8 cellular contexts compared by ENCODE assay signal in the genomic region with DNA sequence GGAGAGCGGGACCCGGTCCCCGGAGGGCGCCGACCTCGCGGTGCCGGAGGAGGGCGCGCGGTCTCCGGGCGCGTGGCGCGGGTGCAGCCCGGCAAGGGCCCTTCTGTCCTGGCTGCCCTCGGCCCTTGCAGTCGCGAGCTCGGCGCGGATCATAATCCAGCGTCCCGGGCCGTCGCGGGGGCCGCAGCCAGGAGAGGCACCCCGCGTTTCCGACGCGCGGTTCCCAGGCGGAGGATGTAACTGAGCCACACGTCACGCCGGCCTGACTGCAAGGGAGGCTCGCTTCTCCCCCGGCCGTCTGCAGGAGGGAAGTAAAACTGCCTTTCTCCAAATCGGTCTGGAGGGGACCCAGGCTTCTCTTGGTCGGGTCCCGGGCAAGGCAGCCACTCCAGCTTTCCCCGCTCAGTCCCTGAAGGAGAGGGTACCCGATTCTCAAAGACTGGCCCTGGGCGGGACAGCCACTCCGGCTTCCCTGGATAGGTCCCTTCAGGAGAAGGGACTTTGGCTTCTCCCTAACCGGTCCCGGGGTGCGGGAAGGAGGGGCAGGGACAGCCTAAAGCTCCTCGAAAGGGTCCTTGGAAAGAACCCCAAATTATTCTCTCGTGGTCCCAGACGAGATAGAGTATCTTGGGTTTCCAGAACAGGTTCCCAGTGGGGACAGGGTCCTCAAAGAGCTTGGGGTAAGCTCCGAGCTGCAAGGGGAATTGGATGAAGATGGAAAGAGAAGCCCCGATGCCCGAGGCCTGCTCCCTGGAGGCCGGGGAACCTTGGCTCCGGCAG. TPM values are rescaled to one million over a fixed set of nuclear protein-coding genes. Genes with fewer than 3 reads are reported as not detected.
A peak's percentile ranks its signal among the peaks of the same experiment; 100 is the strongest.
DNase-seq lines count a peak whose midpoint lies in the region; ATAC-seq and TF ChIP-seq lines count a peak whose summit lies in the region.

No MANE protein-coding gene starts in this region.

- H3K4me3 ChIP-seq in endodermal cell (ENCODE audit: low read length) (peak overlapping the region; percentile 74), vagina (peak overlapping the region; percentile 52 to 57)

- H3K9me3 ChIP-seq in endodermal cell (ENCODE audit: control insufficient read depth, low read length) (no peaks in the 10 kb centered on the region), vagina (no peaks in the 10 kb centered on the region)

- no peak overlapping the region for H3K9ac ChIP-seq in endodermal cell (ENCODE audit: extremely low read depth, low read length, poor library complexity, severe bottlenecking)

- no peak for TF ChIP-seq POLR2A in vagina (IDR thresholded peaks at IDR 0.05)

- POLR2A ChIA-PET in T-cell (lab: Charles Lee) = interaction anchor here in 1 of 2 donors (0.6 kb wide), 1 partner anchor 18 kb away, joined by 3 read pairs; no protein-coding TSS in a partner anchor

- CTCF ChIA-PET in T-cell (lab: Charles Lee) = interaction anchor here (0.8 to 1.7 kb wide), 4 partner anchors 89 to 191 kb away, joined by 3 to 5 read pairs (median 3); no protein-coding TSS in a partner anchor

- H3K9me3 Mint-ChIP-seq in T-cell (no peaks in the 10 kb centered on the region), endodermal cell (no peaks in the 10 kb centered on the region), naive B cell (no peaks in the 10 kb centered on the region)

- H3K4me3 Mint-ChIP-seq in T-cell = peak overlapping the region; percentile 76 to 81 (median 76)
- H3K4me3 Mint-ChIP-seq in endodermal cell = peak overlapping the region; percentile 53
- peak overlapping the region; percentile 48 to 89 (median 80) for H3K4me3 Mint-ChIP-seq in naive B cell

- TF ChIP-seq CTCF in endodermal cell (conservative IDR thresholded peaks at IDR 0.05) (peak; percentile 25), vagina (IDR thresholded peaks at IDR 0.05) (no peak)

- intact Hi-C loops in vagina (cut with DNase I) = no loop called here

- H3K27me3 Mint-ChIP-seq in T-cell (peaks cover 49 to 59% of the 10 kb centered on the region in 2 donors), endodermal cell (ENCODE audit: insufficient read depth) (peaks cover 85% of the 10 kb centered on the region), naive B cell (peaks cover 60 to 76% (median 69%) of the 10 kb centered on the region in 3 donors)

- peaks cover 97% of the 10 kb centered on the region for H3K27me3 ChIP-seq in endodermal cell (ENCODE audit: control insufficient read depth, insufficient read depth, low read length, poor library complexity, severe bottlenecking)
- peaks cover 4% of the 10 kb centered on the region for H3K27me3 ChIP-seq in vagina

- H3K36me3 Mint-ChIP-seq in T-cell (no peaks in the 10 kb centered on the region), endodermal cell (ENCODE audit: low read depth) (no peaks in the 10 kb centered on the region), naive B cell (peaks cover 0 to 3% of the 10 kb centered on the region in 2 donors)

- no peaks in the 10 kb centered on the region for H3K4me1 ChIP-seq in endodermal cell (ENCODE audit: control insufficient read depth, insufficient read depth, low read length)
- H3K4me1 ChIP-seq in vagina = peaks cover 29% of the 10 kb centered on the region

- WGBS in endodermal cell (ENCODE audit: insufficient coverage in 1 of 2, insufficient read length in 1 of 2), 2 experiments = 2 to 4% methylated on average over 13 to 60 of the region's 60 CpGs

- H3K36me3 ChIP-seq in endodermal cell (ENCODE audit: control insufficient read depth, insufficient read depth, low read length) (no peaks in the 10 kb centered on the region), vagina (no peaks in the 10 kb centered on the region)

- peak; percentile 10 for DNase-seq in CD1c-positive myeloid dendritic cell (ENCODE audit: extremely low spot score)
- DNase-seq in T-cell = peak in 19 of 34 experiments; percentile 7 to 50 (median 27)
- DNase-seq in endodermal cell = peak; percentile 82
- DNase-seq in naive B cell = peak; percentile 44
- peak in 1 of 2 donors; percentile 87 for DNase-seq in vagina (ENCODE audit: extremely low spot score in 2 of 2)
- DNase-seq in NCI-H2196 treated with DMSO at 0.1 percent for 48 hours (lab: John Stamatoyannopoulos, UW; ENCODE audit: unreplicated experiment) = no peak
- DNase-seq in effector CD4-positive, alpha-beta T cell = no peak

- ATAC-seq in T-cell (replicated peaks in 1 of 4) (peak; percentile 62 to 66 (median 64)), naive B cell (ENCODE audit: low read depth in 2 of 2) (peak; percentile 83), GM21515 (IDR thresholded peaks at IDR 0.05; ENCODE audit: unreplicated experiment) (no peak)

- H3K27ac Mint-ChIP-seq in T-cell = peak overlapping the region in 1 of 2 donors; percentile 41
- H3K27ac Mint-ChIP-seq in endodermal cell = no peak overlapping the region
- no peak overlapping the region for H3K27ac Mint-ChIP-seq in naive B cell

- H3K4me1 Mint-ChIP-seq in T-cell = peaks cover 10 to 22% (median 21%) of the 10 kb centered on the region in 3 donors
- peaks cover 23% of the 10 kb centered on the region for H3K4me1 Mint-ChIP-seq in endodermal cell
- H3K4me1 Mint-ChIP-seq in naive B cell = peaks cover 7 to 15% (median 12%) of the 10 kb centered on the region in 3 donors

- no peak overlapping the region for H3K27ac ChIP-seq in endodermal cell (ENCODE audit: low read depth, low read length)
- peak overlapping the region; percentile 76 for H3K27ac ChIP-seq in vagina

RNA-seq across cellular contexts. Expression of a gene that starts 0.8 kb away (rescaled TPM):
- total RNA-seq in T-cell (10 to 100 TPM in 3 of 5 donors, 1 to 10 TPM in 2; 1.0 to 38.2 (median 28.8) TPM), endodermal cell (1 to 10 TPM in 1 of 2 donors, under 1 TPM in 1; 0.13 to 1.6 TPM), vagina (31.7 TPM)
- 14.1 TPM for polyA plus RNA-seq in endodermal cell (2013, experiment 1 of 2)
- 12.6 TPM for polyA plus RNA-seq in endodermal cell (2013, experiment 2 of 2)
- polyA plus RNA-seq in naive B cell (ENCODE audit: low read depth in 6 of 6) = 1 to 10 TPM in 1 of 6 donors, under 1 TPM in 4, not detected in 1; 0.49 to 1.1 (median 0.85) TPM

Comparison
In these comparisons a context has a peak if more than half of its experiments do, and no peak if none do; other contexts are left out.
1. DNase-seq: peak in CD1c-positive myeloid dendritic cell (single experiment), T-cell (19 of 34), endodermal cell (single experiment) and naive B cell (single experiment); none in NCI-H2196 treated with DMSO at 0.1 percent for 48 hours (single experiment) and effector CD4-positive, alpha-beta T cell (single experiment).
2. Peak in every context shown above with its lines, with median percentiles within 50 percentile points of each other: H3K4me3 Mint-ChIP-seq.